12 cellular contexts compared by ENCODE assay signal in the genomic region with DNA sequence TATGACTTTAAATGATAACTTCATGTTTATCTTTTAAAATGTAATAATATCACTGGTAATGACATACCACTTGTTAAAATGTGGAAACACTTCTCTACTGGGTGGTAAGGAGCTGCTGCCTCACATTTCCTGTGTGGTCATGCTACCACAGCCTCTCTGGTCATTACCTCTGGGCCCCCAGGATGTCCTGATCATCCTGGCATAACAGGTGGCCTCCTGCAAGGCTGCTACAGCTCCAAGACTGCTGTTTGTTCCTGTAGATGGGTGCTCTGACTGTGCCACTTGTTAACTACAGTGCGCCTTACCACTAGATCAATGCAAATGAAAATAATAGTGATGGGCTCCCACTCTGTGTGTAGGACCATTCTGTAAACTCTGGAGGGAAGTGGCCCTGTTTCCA.
DNase-seq lines count a peak whose midpoint lies in the region.
"Had no signal": no experiment of that assay in that cellular context is flagged by ENCODE, and none has a peak within 500 bp of the region (broad histone marks: within the 10 kb centered on the region; RNA-seq: fewer than 3 reads in every experiment).

No MANE protein-coding gene starts in this region.

- DNase-seq in NK-92 treated with Interleukin-12 subunit alpha and Interleukin-12 subunit beta, amount 100 ng/mL, for 24 hours (lab: John Stamatoyannopoulos, UW), result peak; percentile 6
- DNase-seq in NK-92 (lab: John Stamatoyannopoulos, UW; ENCODE audit: unreplicated experiment), result no peak
- DNase-seq in Kasumi-1 (lab: John Stamatoyannopoulos, UW), result peak; percentile 46 to 55
- peak; percentile 15 for DNase-seq in UCSD-AML1 (lab: John Stamatoyannopoulos, UW; ENCODE audit: unreplicated experiment)
- no peak for DNase-seq in activated gamma-delta T cell (lab: John Stamatoyannopoulos, UW)
- DNase-seq: AML-193; Caco-2; Calu3; CD4-positive, alpha-beta T cell; CD8-positive, alpha-beta T cell; DMS79 treated with DMSO at 0.1 percent for 48 hours; GF-D8 had no signal

Comparison
In these comparisons a context has a peak if more than half of its experiments do, and no peak if none do; other contexts are left out.
1. DNase-seq: peak in NK-92 treated with Interleukin-12 subunit alpha and Interleukin-12 subunit beta, amount 100 ng/mL, for 24 hours (single experiment), Kasumi-1 (2 of 2) and UCSD-AML1 (single experiment); none in NK-92 (single experiment) and activated gamma-delta T cell (single experiment).